Comparison of ENCODE assay signal across 31 cellular contexts in the genomic region with DNA sequence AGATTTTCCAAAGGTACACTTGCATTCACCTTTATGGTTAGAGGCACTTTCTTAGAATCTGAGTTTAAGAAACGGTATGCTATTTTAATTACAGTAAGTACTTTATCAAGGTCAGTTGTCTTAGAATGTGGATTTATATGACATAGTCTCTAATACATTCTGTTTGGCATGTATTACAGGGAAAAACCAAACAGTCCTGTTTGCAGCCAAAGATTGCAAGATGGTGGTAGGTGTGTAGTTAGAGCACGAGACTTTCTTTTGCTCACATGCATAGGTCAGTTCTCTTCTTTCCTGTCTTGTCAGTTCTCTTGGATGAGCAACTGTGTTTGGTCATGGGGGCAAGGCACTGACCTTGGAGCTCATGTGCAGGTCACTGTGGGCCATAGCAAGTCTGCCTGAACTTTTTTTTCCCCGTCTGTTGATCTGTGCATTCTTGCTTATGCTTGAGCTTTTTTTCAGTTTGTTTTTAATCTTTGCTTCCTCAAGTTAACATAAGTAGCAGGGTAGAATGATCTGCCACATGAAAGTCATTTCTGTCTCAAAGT.
"Had no signal": no experiment of that assay in that cellular context is flagged by ENCODE, and none has a peak within 500 bp of the region (broad histone marks: within the 10 kb centered on the region; RNA-seq: fewer than 3 reads in every experiment).

No MANE protein-coding gene starts in this region.

- H3K4me1 Mint-ChIP-seq: activated CD4-positive, alpha-beta memory T cell treated with anti-CD3 and anti-CD28 coated beads, Interleukin-2, amount 10 ng/mL, durations not matched to agents 7 days and 5 days; activated CD4-positive, alpha-beta T cell treated with anti-CD3 and anti-CD28 coated beads, Interleukin-2, amount 10 ng/mL, durations not matched to agents 7 days and 5 days; activated naive CD4-positive, alpha-beta T cell treated with anti-CD3 and anti-CD28 coated beads, Interleukin-2, amount 10 ng/mL, durations not matched to agents 7 days and 5 days had no signal

- H3K9me3 Mint-ChIP-seq: natural killer cell had no signal

- H3K9me3 ChIP-seq: lower lobe of right lung, neutrophil, prostate gland, stomach, thyroid gland, upper lobe of right lung had no signal

- H3K4me1 ChIP-seq: foreskin keratinocyte, prostate gland had no signal

- DNase-seq: activated CD4-positive, alpha-beta memory T cell treated with anti-CD3 and anti-CD28 coated beads, Interleukin-2, amount 10 ng/mL, durations not matched to agents 7 days and 5 days; activated CD4-positive, alpha-beta T cell treated with anti-CD3 and anti-CD28 coated beads, Interleukin-2, amount 10 ng/mL, durations not matched to agents 7 days and 5 days; activated CD4-positive, CD25-positive, alpha-beta regulatory T cell treated with anti-CD3 and anti-CD28 coated beads, Interleukin-2, amount 50 U/mL, for 72 hours; activated CD8-positive, alpha-beta memory T cell treated with anti-CD3 and anti-CD28 coated beads, Interleukin-2, amount 50 U/mL, for 48 hours; activated gamma-delta T cell; activated naive CD4-positive, alpha-beta T cell treated with anti-CD3 and anti-CD28 coated beads, Interleukin-2, amount 10 ng/mL, durations not matched to agents 7 days and 5 days; activated naive CD8-positive, alpha-beta T cell treated with anti-CD3 and anti-CD28 coated beads, Interleukin-2, amount 10 ng/mL, durations not matched to agents 7 days and 5 days; activated T-cell treated with anti-CD3 and anti-CD28 coated beads, Interleukin-2, amount 50 U/mL, for 24 hours; amniotic stem cell; brain microvascular endothelial cell; caudate nucleus; cortex of kidney; foreskin keratinocyte; heart left ventricle; hypothalamus; immature natural killer cell; lower lobe of right lung; mesenchymal stem cell; natural killer cell; retina; stimulated activated CD4-positive, alpha-beta T cell treated with anti-CD3 and anti-CD28 coated beads, Interleukin-15, amount 100 ng/mL, for 24 hours; stimulated activated CD4-positive, alpha-beta T cell treated with anti-CD3 and anti-CD28 coated beads, Interleukin-2, amount 100 ng/mL, for 24 hours; stimulated activated naive B cell treated with anti-CD40 and anti-IgM and Interleukin-4, amounts not matched to agents 10 μg/mL and 1 μg/mL and 100 μg/mL, for 72 hours; stomach; T-helper 2 cell; upper lobe of right lung had no signal

- ATAC-seq: foreskin keratinocyte; natural killer cell; stimulated activated naive B cell treated with anti-CD40 and anti-IgM and Interleukin-4, amounts not matched to agents 10 μg/mL and 1 μg/mL and 100 μg/mL, for 72 hours had no signal

- H3K27me3 ChIP-seq: brain microvascular endothelial cell, foreskin keratinocyte, heart left ventricle, neutrophil, stomach, thyroid gland, upper lobe of right lung had no signal

- H3K4me3 Mint-ChIP-seq: activated CD4-positive, alpha-beta memory T cell treated with anti-CD3 and anti-CD28 coated beads, Interleukin-2, amount 10 ng/mL, durations not matched to agents 7 days and 5 days; activated CD4-positive, alpha-beta T cell treated with anti-CD3 and anti-CD28 coated beads, Interleukin-2, amount 10 ng/mL, durations not matched to agents 7 days and 5 days; activated naive CD4-positive, alpha-beta T cell treated with anti-CD3 and anti-CD28 coated beads, Interleukin-2, amount 10 ng/mL, durations not matched to agents 7 days and 5 days; activated naive CD8-positive, alpha-beta T cell treated with anti-CD3 and anti-CD28 coated beads, Interleukin-2, amount 10 ng/mL, durations not matched to agents 7 days and 5 days; activated T-cell treated with anti-CD3 and anti-CD28 coated beads, Interleukin-2, amount 50 U/mL, for 24 hours; immature natural killer cell; natural killer cell; stimulated activated naive B cell treated with anti-CD40 and anti-IgM and Interleukin-4, amounts not matched to agents 10 μg/mL and 1 μg/mL and 100 μg/mL, for 72 hours had no signal

- H3K4me3 ChIP-seq: heart left ventricle, lower lobe of right lung, prostate gland, stomach, thyroid gland, upper lobe of right lung had no signal

- H3K27me3 Mint-ChIP-seq: activated CD4-positive, alpha-beta memory T cell treated with anti-CD3 and anti-CD28 coated beads, Interleukin-2, amount 10 ng/mL, durations not matched to agents 7 days and 5 days; activated CD4-positive, alpha-beta T cell treated with anti-CD3 and anti-CD28 coated beads, Interleukin-2, amount 10 ng/mL, durations not matched to agents 7 days and 5 days; activated naive CD4-positive, alpha-beta T cell treated with anti-CD3 and anti-CD28 coated beads, Interleukin-2, amount 10 ng/mL, durations not matched to agents 7 days and 5 days; activated naive CD8-positive, alpha-beta T cell treated with anti-CD3 and anti-CD28 coated beads, Interleukin-2, amount 10 ng/mL, durations not matched to agents 7 days and 5 days; activated T-cell treated with anti-CD3 and anti-CD28 coated beads, Interleukin-2, amount 50 U/mL, for 24 hours; stimulated activated naive B cell treated with anti-CD40 and anti-IgM and Interleukin-4, amounts not matched to agents 10 μg/mL and 1 μg/mL and 100 μg/mL, for 72 hours had no signal

- H3K27ac ChIP-seq: brain microvascular endothelial cell, foreskin keratinocyte, heart left ventricle, lower lobe of right lung, neutrophil, prostate gland, stomach, thyroid gland, upper lobe of right lung had no signal

- H3K36me3 ChIP-seq: brain microvascular endothelial cell, heart left ventricle, lower lobe of right lung, neutrophil, prostate gland, stomach, thyroid gland, upper lobe of right lung had no signal

- H3K36me3 Mint-ChIP-seq: activated naive CD4-positive, alpha-beta T cell treated with anti-CD3 and anti-CD28 coated beads, Interleukin-2, amount 10 ng/mL, durations not matched to agents 7 days and 5 days; activated naive CD8-positive, alpha-beta T cell treated with anti-CD3 and anti-CD28 coated beads, Interleukin-2, amount 10 ng/mL, durations not matched to agents 7 days and 5 days had no signal

- FAIRE-seq: astrocyte, endothelial cell of umbilical vein had no signal

- H3K27ac Mint-ChIP-seq: activated CD4-positive, alpha-beta memory T cell treated with anti-CD3 and anti-CD28 coated beads, Interleukin-2, amount 10 ng/mL, durations not matched to agents 7 days and 5 days; activated CD4-positive, alpha-beta T cell treated with anti-CD3 and anti-CD28 coated beads, Interleukin-2, amount 10 ng/mL, durations not matched to agents 7 days and 5 days; activated naive CD4-positive, alpha-beta T cell treated with anti-CD3 and anti-CD28 coated beads, Interleukin-2, amount 10 ng/mL, durations not matched to agents 7 days and 5 days; activated naive CD8-positive, alpha-beta T cell treated with anti-CD3 and anti-CD28 coated beads, Interleukin-2, amount 10 ng/mL, durations not matched to agents 7 days and 5 days; activated T-cell treated with anti-CD3 and anti-CD28 coated beads, Interleukin-2, amount 50 U/mL, for 24 hours; immature natural killer cell; natural killer cell had no signal
